23 cellular contexts compared by ENCODE assay signal in genomic region chr9:87065981-87066380, GRCh38.
"Had no signal": no experiment of that assay in that cellular context is flagged by ENCODE, and none has a peak within 500 bp of the region (broad histone marks: within the 10 kb centered on the region; RNA-seq: fewer than 3 reads in every experiment).

No MANE protein-coding gene starts in this region.

- H3K9ac ChIP-seq: neural progenitor cell had no signal

- H3K4me1 Mint-ChIP-seq: naive thymus-derived CD4-positive, alpha-beta T cell; neural progenitor cell; stimulated activated effector memory CD8-positive, alpha-beta T cell treated with anti-CD3 and anti-CD28 coated beads, Interleukin-12 subunit alpha, Interleukin-12 subunit beta, amount 100 ng/mL, for 72 hours had no signal

- H3K27me3 ChIP-seq: body of pancreas, dorsolateral prefrontal cortex, neural progenitor cell, testis, upper lobe of right lung had no signal

- H3K4me3 ChIP-seq: body of pancreas, dorsolateral prefrontal cortex, left ventricle myocardium inferior, neural progenitor cell, psoas muscle, testis, upper lobe of right lung had no signal

- H3K27ac Mint-ChIP-seq: activated naive CD4-positive, alpha-beta T cell treated with anti-CD3 and anti-CD28 coated beads, Interleukin-2, amount 50 U/mL, for 72 hours; activated T-cell treated with anti-CD3 and anti-CD28 coated beads, Interleukin-2, amount 50 U/mL, for 72 hours; naive thymus-derived CD4-positive, alpha-beta T cell; neural progenitor cell; stimulated activated effector memory CD8-positive, alpha-beta T cell treated with anti-CD3 and anti-CD28 coated beads, Interleukin-12 subunit alpha, Interleukin-12 subunit beta, amount 100 ng/mL, for 72 hours had no signal

- DNase-seq: activated CD4-positive, alpha-beta T cell treated with anti-CD3 and anti-CD28 coated beads for 1 hour; activated CD8-positive, alpha-beta memory T cell treated with anti-CD3 and anti-CD28 coated beads for 24 hours; activated CD8-positive, alpha-beta memory T cell treated with anti-CD3 and anti-CD28 coated beads, Interleukin-2, amount 50 U/mL, for 48 hours; activated gamma-delta T cell treated with Interleukin-2 at 50 U/mL for 16 hours; activated T-cell treated with anti-CD3 and anti-CD28 coated beads, Interleukin-2, amount 50 U/mL, for 72 hours; amygdala; body of pancreas; caudate nucleus; dorsolateral prefrontal cortex; head of caudate nucleus; kidney; left ventricle myocardium inferior; naive thymus-derived CD4-positive, alpha-beta T cell; psoas muscle; small intestine; stimulated activated CD4-positive, alpha-beta T cell treated with anti-CD3 and anti-CD28 coated beads, Interleukin-4, amount 100 ng/mL, for 24 hours; T-helper 2 cell; testis; upper lobe of right lung; WERI-Rb-1 had no signal

- H3K36me3 Mint-ChIP-seq: activated naive CD4-positive, alpha-beta T cell treated with anti-CD3 and anti-CD28 coated beads, Interleukin-2, amount 50 U/mL, for 72 hours; naive thymus-derived CD4-positive, alpha-beta T cell; neural progenitor cell; stimulated activated effector memory CD8-positive, alpha-beta T cell treated with anti-CD3 and anti-CD28 coated beads, Interleukin-12 subunit alpha, Interleukin-12 subunit beta, amount 100 ng/mL, for 72 hours had no signal

- H3K36me3 ChIP-seq: left ventricle myocardium inferior, neural progenitor cell, upper lobe of right lung, WERI-Rb-1 had no signal

- H2AFZ ChIP-seq: neural progenitor cell had no signal

- H3K4me3 Mint-ChIP-seq: activated T-cell treated with anti-CD3 and anti-CD28 coated beads, Interleukin-2, amount 50 U/mL, for 72 hours; naive thymus-derived CD4-positive, alpha-beta T cell; neural progenitor cell; stimulated activated effector memory CD8-positive, alpha-beta T cell treated with anti-CD3 and anti-CD28 coated beads, Interleukin-12 subunit alpha, Interleukin-12 subunit beta, amount 100 ng/mL, for 72 hours had no signal

- H3K27ac ChIP-seq: body of pancreas, dorsolateral prefrontal cortex, left ventricle myocardium inferior, neural progenitor cell, psoas muscle, testis, upper lobe of right lung, WERI-Rb-1 had no signal

- H3K9me3 Mint-ChIP-seq: activated naive CD4-positive, alpha-beta T cell treated with anti-CD3 and anti-CD28 coated beads, Interleukin-2, amount 50 U/mL, for 72 hours; activated T-cell treated with anti-CD3 and anti-CD28 coated beads, Interleukin-2, amount 50 U/mL, for 72 hours; naive thymus-derived CD4-positive, alpha-beta T cell; neural progenitor cell; stimulated activated effector memory CD8-positive, alpha-beta T cell treated with anti-CD3 and anti-CD28 coated beads, Interleukin-12 subunit alpha, Interleukin-12 subunit beta, amount 100 ng/mL, for 72 hours had no signal

- H3K9me3 ChIP-seq: body of pancreas, left ventricle myocardium inferior, psoas muscle, testis, upper lobe of right lung had no signal

- H3K4me2 ChIP-seq: neural progenitor cell had no signal

- H3K4me1 ChIP-seq: neural progenitor cell, upper lobe of right lung had no signal
